Comparison of ENCODE assay signal across 19 cellular contexts in the genomic region with DNA sequence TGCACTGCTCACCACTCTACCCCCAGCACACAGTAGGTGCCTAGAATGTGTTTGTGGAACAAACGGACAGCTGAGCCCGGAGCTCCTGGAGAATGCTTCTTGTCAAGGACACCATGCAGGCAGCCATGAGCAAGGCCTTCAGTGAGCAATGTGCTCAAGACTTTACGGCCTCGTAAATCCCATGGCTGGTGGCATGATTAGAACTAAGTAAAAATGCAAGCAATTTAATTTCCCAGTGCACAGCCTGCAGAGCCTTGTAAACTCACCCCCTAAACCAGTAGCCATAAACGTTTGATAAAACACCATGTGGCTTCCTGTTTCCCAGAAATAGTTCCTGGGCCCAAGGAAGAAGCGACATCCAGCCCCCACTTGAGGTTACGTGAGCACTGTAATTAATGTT.
"Had no signal": no experiment of that assay in that cellular context is flagged by ENCODE, and none has a peak within 500 bp of the region (broad histone marks: within the 10 kb centered on the region; RNA-seq: fewer than 3 reads in every experiment).

No MANE protein-coding gene starts in this region.

- H3K36me3 ChIP-seq: brain microvascular endothelial cell, thyroid gland had no signal

- ATAC-seq: activated CD8-positive, alpha-beta T cell treated with anti-CD3 and anti-CD28 coated beads for 36 hours; activated naive CD8-positive, alpha-beta T cell treated with anti-CD3 and anti-CD28 coated beads, Interleukin-2, amount 50 U/mL, for 24 hours; activated T-cell treated with anti-CD3 and anti-CD28 coated beads, Interleukin-2, amount 50 U/mL, for 4 hours; left lobe of liver had no signal

- H3K4me1 Mint-ChIP-seq: activated CD4-positive, alpha-beta T cell treated with anti-CD3 and anti-CD28 coated beads, Interleukin-2, amount 10 ng/mL, durations not matched to agents 24 days and 14 days; activated naive CD8-positive, alpha-beta T cell treated with anti-CD3 and anti-CD28 coated beads, Interleukin-2, amount 50 U/mL, for 24 hours; nephron had no signal

- H3K4me3 Mint-ChIP-seq: activated CD4-positive, alpha-beta T cell treated with anti-CD3 and anti-CD28 coated beads, Interleukin-2, amount 10 ng/mL, durations not matched to agents 24 days and 14 days; activated CD8-positive, alpha-beta T cell treated with anti-CD3 and anti-CD28 coated beads for 36 hours; activated naive CD4-positive, alpha-beta T cell treated with anti-CD3 and anti-CD28 coated beads for 36 hours; activated naive CD8-positive, alpha-beta T cell treated with anti-CD3 and anti-CD28 coated beads, Interleukin-2, amount 50 U/mL, for 24 hours; activated T-cell treated with anti-CD3 and anti-CD28 coated beads, Interleukin-2, amount 50 U/mL, for 4 hours; nephron had no signal

- H3K27me3 ChIP-seq: brain microvascular endothelial cell, thyroid gland had no signal

- H3K27ac ChIP-seq: brain microvascular endothelial cell, thyroid gland had no signal

- H3K27ac Mint-ChIP-seq: activated CD4-positive, alpha-beta T cell treated with anti-CD3 and anti-CD28 coated beads, Interleukin-2, amount 10 ng/mL, durations not matched to agents 24 days and 14 days; activated CD8-positive, alpha-beta T cell treated with anti-CD3 and anti-CD28 coated beads for 36 hours; activated naive CD4-positive, alpha-beta T cell treated with anti-CD3 and anti-CD28 coated beads for 36 hours; activated naive CD8-positive, alpha-beta T cell treated with anti-CD3 and anti-CD28 coated beads, Interleukin-2, amount 50 U/mL, for 24 hours; nephron had no signal

- H3K9me3 Mint-ChIP-seq: activated CD4-positive, alpha-beta T cell treated with anti-CD3 and anti-CD28 coated beads, Interleukin-2, amount 10 ng/mL, durations not matched to agents 24 days and 14 days; activated CD8-positive, alpha-beta T cell treated with anti-CD3 and anti-CD28 coated beads for 36 hours; activated naive CD4-positive, alpha-beta T cell treated with anti-CD3 and anti-CD28 coated beads for 36 hours; activated naive CD8-positive, alpha-beta T cell treated with anti-CD3 and anti-CD28 coated beads, Interleukin-2, amount 50 U/mL, for 24 hours; activated T-cell treated with anti-CD3 and anti-CD28 coated beads, Interleukin-2, amount 50 U/mL, for 4 hours; nephron had no signal

- DNase-seq: activated CD4-positive, alpha-beta T cell treated with anti-CD3 and anti-CD28 coated beads, Interleukin-2, amount 10 ng/mL, durations not matched to agents 24 days and 14 days; activated CD4-positive, CD25-positive, alpha-beta regulatory T cell; activated CD8-positive, alpha-beta T cell treated with anti-CD3 and anti-CD28 coated beads for 36 hours; activated naive CD4-positive, alpha-beta T cell treated with anti-CD3 and anti-CD28 coated beads for 36 hours; activated naive CD8-positive, alpha-beta T cell treated with anti-CD3 and anti-CD28 coated beads, Interleukin-2, amount 50 U/mL, for 24 hours; activated T-cell treated with anti-CD3 and anti-CD28 coated beads, Interleukin-2, amount 50 U/mL, for 4 hours; aorta; brain microvascular endothelial cell; central memory CD4-positive, alpha-beta T cell; foreskin melanocyte; hypothalamus; nucleus accumbens; stimulated activated CD4-positive, alpha-beta T cell treated with anti-CD3 and anti-CD28 coated beads, Interleukin-12 subunit alpha, Interleukin-12 subunit beta, amount 100 ng/mL, for 4 hours; stimulated activated CD4-positive, alpha-beta T cell treated with anti-CD3 and anti-CD28 coated beads, Interleukin-2, amount 100 ng/mL, for 24 hours; stimulated activated naive CD4-positive, alpha-beta T cell treated with Interleukin-2 at 50 U/mL for 16 hours; thyroid gland had no signal

- H3K9me3 ChIP-seq: thyroid gland had no signal

- H3K4me1 ChIP-seq: thyroid gland had no signal

- H3K4me3 ChIP-seq: lung, thyroid gland had no signal
